ENCODE assay signal across 13 cellular contexts in the genomic region with DNA sequence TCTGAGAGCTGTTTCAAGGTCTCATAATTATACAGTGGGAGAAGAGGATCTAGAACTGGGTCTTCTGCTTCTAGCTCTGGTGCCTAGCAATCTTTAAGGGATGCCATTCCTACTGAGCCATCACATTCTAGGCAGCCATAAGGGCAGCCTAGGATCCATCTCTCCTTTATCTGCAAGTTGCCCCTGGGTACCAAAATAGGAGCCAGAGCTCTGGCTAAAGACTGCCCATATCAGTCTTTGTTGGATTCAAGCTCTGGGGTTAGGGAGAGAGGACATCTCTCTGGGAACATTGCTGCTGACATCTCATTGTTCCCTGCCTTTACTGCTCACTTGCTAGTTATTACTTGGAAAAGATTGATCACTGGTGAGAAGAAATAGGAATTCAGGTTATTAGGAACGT.
"Had no signal": no experiment of that assay in that cellular context is flagged by ENCODE, and none has a peak within 500 bp of the region (broad histone marks: within the 10 kb centered on the region; RNA-seq: fewer than 3 reads in every experiment).

No MANE protein-coding gene starts in this region.

- H3K4me3 Mint-ChIP-seq: activated CD4-positive, alpha-beta T cell treated with anti-CD3 and anti-CD28 coated beads, Interleukin-2, amount 10 ng/mL, durations not matched to agents 7 days and 5 days; activated naive CD4-positive, alpha-beta T cell treated with anti-CD3 and anti-CD28 coated beads, Interleukin-2, amount 10 ng/mL, durations not matched to agents 7 days and 5 days had no signal

- H3K27me3 ChIP-seq: colonic mucosa, neutrophil, SJCRH30, upper lobe of left lung had no signal

- H3K4me3 ChIP-seq: colonic mucosa, SJCRH30, skin epidermis, upper lobe of left lung had no signal

- H3K36me3 ChIP-seq: colonic mucosa, neutrophil, SJCRH30, upper lobe of left lung had no signal

- H3K27ac ChIP-seq: colonic mucosa, neutrophil, SJCRH30, upper lobe of left lung had no signal

- H3K9me3 Mint-ChIP-seq: activated naive CD4-positive, alpha-beta T cell treated with anti-CD3 and anti-CD28 coated beads, Interleukin-2, amount 10 ng/mL, durations not matched to agents 7 days and 5 days had no signal

- H3K9me3 ChIP-seq: colonic mucosa, neutrophil, SJCRH30, upper lobe of left lung had no signal

- H3K4me1 ChIP-seq: colonic mucosa, upper lobe of left lung had no signal

- DNase-seq: activated naive CD4-positive, alpha-beta T cell treated with anti-CD3 and anti-CD28 coated beads, Interleukin-2, amount 10 ng/mL, durations not matched to agents 7 days and 5 days; activated T-cell treated with anti-CD3 and anti-CD28 coated beads for 4 hours; caudate nucleus; colonic mucosa; midbrain; SJCRH30; stimulated activated CD8-positive, alpha-beta memory T cell treated with anti-CD3 and anti-CD28 coated beads, Interleukin-4, amount 100 ng/mL, for 48 hours; stimulated activated naive CD4-positive, alpha-beta T cell treated with Interleukin-2 at 50 U/mL for 16 hours; upper lobe of left lung had no signal

- H3K27ac Mint-ChIP-seq: activated CD4-positive, alpha-beta T cell treated with anti-CD3 and anti-CD28 coated beads, Interleukin-2, amount 10 ng/mL, durations not matched to agents 7 days and 5 days; activated naive CD4-positive, alpha-beta T cell treated with anti-CD3 and anti-CD28 coated beads, Interleukin-2, amount 10 ng/mL, durations not matched to agents 7 days and 5 days had no signal

- ATAC-seq: esophagus mucosa had no signal
